Comparison of ENCODE assay signal across 15 cellular contexts in genomic region chrX:38987135-38987780, GRCh38.
A peak's percentile ranks its signal among the peaks of the same experiment; 100 is the strongest.
DNase-seq lines count a peak whose midpoint lies in the region; ATAC-seq and TF ChIP-seq lines count a peak whose summit lies in the region.
"Had no signal": no experiment of that assay in that cellular context is flagged by ENCODE, and none has a peak within 500 bp of the region (broad histone marks: within the 10 kb centered on the region; RNA-seq: fewer than 3 reads in every experiment).

No MANE protein-coding gene starts in this region.

- H3K4me3 Mint-ChIP-seq in nephron = no peak overlapping the region
- no peak overlapping the region for H3K4me3 Mint-ChIP-seq in activated T-cell treated with anti-CD3 and anti-CD28 coated beads, Interleukin-2, amount 50 U/mL, for 4 hours
- H3K4me3 Mint-ChIP-seq: CD4-positive, alpha-beta T cell; stimulated activated memory B cell treated with anti-CD40 and anti-IgM and Interleukin-4, amounts not matched to agents 10 μg/mL and 1 μg/mL and 100 μg/mL, for 72 hours had no signal

- H3K36me3 Mint-ChIP-seq in nephron (ENCODE audit: low read depth) = no peaks in the 10 kb centered on the region
- no peaks in the 10 kb centered on the region for H3K36me3 Mint-ChIP-seq in activated T-cell treated with anti-CD3 and anti-CD28 coated beads, Interleukin-2, amount 50 U/mL, for 4 hours (ENCODE audit: insufficient read depth)
- H3K36me3 Mint-ChIP-seq: stimulated activated memory B cell treated with anti-CD40 and anti-IgM and Interleukin-4, amounts not matched to agents 10 μg/mL and 1 μg/mL and 100 μg/mL, for 72 hours had no signal

- no peaks in the 10 kb centered on the region for H3K4me1 Mint-ChIP-seq in nephron
- H3K4me1 Mint-ChIP-seq in activated T-cell treated with anti-CD3 and anti-CD28 coated beads, Interleukin-2, amount 50 U/mL, for 4 hours (ENCODE audit: low read depth) = no peaks in the 10 kb centered on the region
- H3K4me1 Mint-ChIP-seq: stimulated activated memory B cell treated with anti-CD40 and anti-IgM and Interleukin-4, amounts not matched to agents 10 μg/mL and 1 μg/mL and 100 μg/mL, for 72 hours had no signal

- DNase-seq in GF-D8 (lab: John Stamatoyannopoulos, UW) = peak; percentile 39
- peak; percentile 46 for DNase-seq in NCI-H146 (lab: John Stamatoyannopoulos, UW)
- peak; percentile 20 for DNase-seq in SW480 (ENCODE audit: low spot score)
- DNase-seq in amniotic stem cell (lab: John Stamatoyannopoulos, UW) = no peak
- DNase-seq in activated T-cell treated with anti-CD3 and anti-CD28 coated beads, Interleukin-2, amount 50 U/mL, for 4 hours = no peak
- DNase-seq in amygdala (lab: John Stamatoyannopoulos, UW) = no peak
- DNase-seq: activated effector memory CD4-positive, alpha-beta T cell treated with Interleukin-2 at 50 U/mL for 16 hours; CD4-positive, alpha-beta T cell; GM23248; NCI-H1417 treated with DMSO at 0.1 percent for 48 hours; NK-92 treated with Interleukin-12 subunit alpha and Interleukin-12 subunit beta, amount 100 ng/mL, for 24 hours; sigmoid colon had no signal

- no peak for TF ChIP-seq CTCF in nephron (IDR thresholded peaks at IDR 0.05; ENCODE audit: unreplicated experiment in 3 of 3)

- peak overlapping the region in 2 of 3 experiments; percentile 8 to 52 for H3K27ac Mint-ChIP-seq in nephron
- H3K27ac Mint-ChIP-seq: CD4-positive, alpha-beta T cell; stimulated activated memory B cell treated with anti-CD40 and anti-IgM and Interleukin-4, amounts not matched to agents 10 μg/mL and 1 μg/mL and 100 μg/mL, for 72 hours had no signal

- peaks cover 4% of the 10 kb centered on the region for H3K9me3 Mint-ChIP-seq in nephron
- H3K9me3 Mint-ChIP-seq in activated T-cell treated with anti-CD3 and anti-CD28 coated beads, Interleukin-2, amount 50 U/mL, for 4 hours = no peaks in the 10 kb centered on the region
- H3K9me3 Mint-ChIP-seq: CD4-positive, alpha-beta T cell; stimulated activated memory B cell treated with anti-CD40 and anti-IgM and Interleukin-4, amounts not matched to agents 10 μg/mL and 1 μg/mL and 100 μg/mL, for 72 hours had no signal

- H3K27me3 Mint-ChIP-seq in nephron (ENCODE audit: low read depth) = no peaks in the 10 kb centered on the region
- no peaks in the 10 kb centered on the region for H3K27me3 Mint-ChIP-seq in activated T-cell treated with anti-CD3 and anti-CD28 coated beads, Interleukin-2, amount 50 U/mL, for 4 hours (ENCODE audit: low read depth)
- H3K27me3 Mint-ChIP-seq: CD4-positive, alpha-beta T cell; stimulated activated memory B cell treated with anti-CD40 and anti-IgM and Interleukin-4, amounts not matched to agents 10 μg/mL and 1 μg/mL and 100 μg/mL, for 72 hours had no signal

- no peak for ATAC-seq in activated T-cell treated with anti-CD3 and anti-CD28 coated beads, Interleukin-2, amount 50 U/mL, for 4 hours
- ATAC-seq in HG02981 (IDR thresholded peaks at IDR 0.05; ENCODE audit: unreplicated experiment) = no peak
- ATAC-seq: stimulated activated memory B cell treated with anti-CD40 and anti-IgM and Interleukin-4, amounts not matched to agents 10 μg/mL and 1 μg/mL and 100 μg/mL, for 72 hours had no signal

Comparison
In these comparisons a context has a peak if more than half of its experiments do, and no peak if none do; other contexts are left out.
1. DNase-seq: peak in GF-D8 (single experiment), NCI-H146 (single experiment) and SW480 (single experiment); none in amniotic stem cell (single experiment), activated T-cell treated with anti-CD3 and anti-CD28 coated beads, Interleukin-2, amount 50 U/mL, for 4 hours (single experiment) and amygdala (0 of 56).